1 cellular context compared by ENCODE assay signal in the genomic region with DNA sequence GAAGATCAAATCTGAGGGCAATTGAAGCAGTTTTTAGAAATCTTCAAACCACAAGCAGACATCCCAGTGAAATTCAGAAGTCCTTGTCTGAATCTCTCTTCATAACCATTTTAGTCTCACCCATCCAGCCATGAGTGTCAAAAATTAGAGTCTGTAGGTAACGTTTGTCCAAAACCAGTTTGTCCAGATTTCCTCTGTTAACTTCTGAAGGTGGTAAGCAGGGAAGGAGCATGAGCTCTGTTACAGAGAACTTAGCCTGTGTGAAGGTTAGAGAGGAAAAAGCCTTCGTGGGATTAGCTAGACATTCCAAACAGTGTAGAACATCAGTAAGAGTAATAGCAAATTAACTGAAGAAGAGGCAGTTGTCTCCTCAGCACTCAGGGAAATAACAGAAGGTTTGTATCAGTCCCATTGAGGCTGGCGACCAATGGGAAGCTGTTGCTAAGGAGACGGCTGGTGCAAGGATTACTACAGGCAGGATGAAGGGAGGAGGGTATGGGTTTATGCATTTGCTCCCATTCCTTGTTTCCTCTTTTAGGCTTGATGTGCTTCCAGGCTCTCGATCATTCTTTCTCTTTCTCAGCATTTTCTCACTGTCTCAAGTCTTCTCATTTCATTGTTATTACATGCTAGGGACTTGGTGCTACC.
TF ChIP-seq lines count a peak whose summit lies in the region.

No MANE protein-coding gene starts in this region.

TF ChIP-seq in H1, 55 proteins besides CTCF, POLR2A, EP300 and RAD21:
- TF ChIP-seq NANOG (IDR thresholded peaks at IDR 0.05; ENCODE audit: insufficient read depth, low read depth, low read length, poor library complexity, severe bottlenecking): no peak
- no peak for TF ChIP-seq SRF (IDR thresholded peaks at IDR 0.05; ENCODE audit: low read depth, low read length)
- TF ChIP-seq RFX5 (IDR thresholded peaks at IDR 0.05; ENCODE audit: borderline replicate concordance, low read depth, low read length): peak; percentile 93
- TF ChIP-seq ASH2L (IDR thresholded peaks at IDR 0.05; ENCODE audit: low read length): peak; percentile 57
